Comparison of ENCODE assay signal across 8 cellular contexts in the genomic region with DNA sequence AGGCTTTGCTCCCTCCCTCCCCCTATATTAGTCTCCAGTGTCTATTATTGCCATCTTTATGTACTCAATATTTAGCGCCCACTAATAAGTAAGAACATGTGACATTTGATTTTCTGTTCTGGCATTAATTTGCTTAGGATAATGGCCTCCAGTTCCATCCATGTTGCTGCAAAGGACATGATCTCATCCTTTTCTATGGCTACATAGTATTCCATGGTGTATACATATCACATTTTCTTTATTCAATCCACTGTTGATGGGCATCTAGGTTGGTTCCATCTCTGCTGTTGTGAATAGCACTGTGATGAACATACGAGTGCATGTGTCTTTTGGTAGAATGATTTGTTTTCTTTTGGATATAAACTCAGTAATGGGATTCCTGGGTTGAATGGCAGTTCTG.
"Had no signal": no experiment of that assay in that cellular context is flagged by ENCODE, and none has a peak within 500 bp of the region (broad histone marks: within the 10 kb centered on the region; RNA-seq: fewer than 3 reads in every experiment).

No MANE protein-coding gene starts in this region.

- H3K4me3 ChIP-seq: GM12878 had no signal

- DNase-seq: GDM1, GF-D8 had no signal

- FAIRE-seq: G401.6, GM12878, GM12891, GM12892, GM18507, GM19239 had no signal

- ATAC-seq: GM12878 had no signal
